12 cellular contexts compared by ENCODE assay signal in the genomic region with DNA sequence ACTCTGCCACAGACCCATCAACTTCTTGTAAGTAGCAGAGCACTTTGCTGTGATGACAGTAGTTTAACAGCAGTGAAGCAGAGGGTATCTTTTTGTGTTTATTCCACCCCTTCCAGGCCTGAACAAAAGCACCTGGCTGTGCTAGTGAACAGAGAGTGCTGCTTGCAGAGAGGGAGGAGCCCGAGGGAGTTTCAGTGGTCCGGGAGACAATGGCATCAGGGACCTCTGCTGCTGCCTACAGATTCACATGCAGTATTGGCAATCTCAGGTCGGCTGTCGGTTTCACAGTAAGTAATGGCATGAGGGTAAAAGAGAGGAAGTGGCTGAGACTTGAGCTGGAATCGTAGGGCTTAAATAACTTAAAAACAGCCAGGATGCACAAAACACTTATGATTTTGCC.
A peak's percentile ranks its signal among the peaks of the same experiment; 100 is the strongest.
DNase-seq lines count a peak whose midpoint lies in the region; ATAC-seq and TF ChIP-seq lines count a peak whose summit lies in the region.
"Had no signal": no experiment of that assay in that cellular context is flagged by ENCODE, and none has a peak within 500 bp of the region (broad histone marks: within the 10 kb centered on the region; RNA-seq: fewer than 3 reads in every experiment).

No MANE protein-coding gene starts in this region.

- CTCF ChIA-PET in activated naive CD4-positive, alpha-beta T cell treated with anti-CD3 and anti-CD28 coated beads for 36 hours (lab: Charles Lee), result no interaction called here

- peak; percentile 6 for DNase-seq in activated naive CD4-positive, alpha-beta T cell treated with anti-CD3 and anti-CD28 coated beads for 36 hours
- no peak for DNase-seq in activated naive CD4-positive, alpha-beta T cell (lab: John Stamatoyannopoulos, UW)
- DNase-seq in WERI-Rb-1 (peak; percentile 75), retina (peak; percentile 31), EL (no peak)
- DNase-seq in T-helper 2 cell treated with Interferon-gamma antibody and Interleukin-4, amounts not matched to agents 5 μg/mL and 100 μg/mL, for 36 hours (ENCODE audit: low spot score), result no peak
- DNase-seq: cortex of kidney, foreskin keratinocyte, psoas muscle had no signal

- no peaks in the 10 kb centered on the region for H3K36me3 Mint-ChIP-seq in activated naive CD4-positive, alpha-beta T cell treated with anti-CD3 and anti-CD28 coated beads for 36 hours (ENCODE audit: low read depth)
- H3K36me3 Mint-ChIP-seq in T-helper 2 cell treated with Interferon-gamma antibody and Interleukin-4, amounts not matched to agents 5 μg/mL and 100 μg/mL, for 36 hours (ENCODE audit: low read depth), result no peaks in the 10 kb centered on the region
- H3K36me3 Mint-ChIP-seq: memory B cell had no signal

- no peaks in the 10 kb centered on the region for H3K27me3 Mint-ChIP-seq in activated naive CD4-positive, alpha-beta T cell treated with anti-CD3 and anti-CD28 coated beads for 36 hours (ENCODE audit: low read depth)
- no peaks in the 10 kb centered on the region for H3K27me3 Mint-ChIP-seq in T-helper 2 cell treated with Interferon-gamma antibody and Interleukin-4, amounts not matched to agents 5 μg/mL and 100 μg/mL, for 36 hours (ENCODE audit: low read depth)
- H3K27me3 Mint-ChIP-seq: memory B cell had no signal

- H3K9me3 Mint-ChIP-seq in activated naive CD4-positive, alpha-beta T cell treated with anti-CD3 and anti-CD28 coated beads for 36 hours, result no peaks in the 10 kb centered on the region
- no peaks in the 10 kb centered on the region for H3K9me3 Mint-ChIP-seq in T-helper 2 cell treated with Interferon-gamma antibody and Interleukin-4, amounts not matched to agents 5 μg/mL and 100 μg/mL, for 36 hours

- H3K9ac ChIP-seq in HUES6 (ENCODE audit: low read length), result peak overlapping the region; percentile 24

- H3K27me3 ChIP-seq in HUES6 (ENCODE audit: control insufficient read depth, insufficient read depth, low read length), result no peaks in the 10 kb centered on the region
- no peaks in the 10 kb centered on the region for H3K27me3 ChIP-seq in WERI-Rb-1 (ENCODE audit: insufficient read depth, low read depth, severe bottlenecking)
- H3K27me3 ChIP-seq: foreskin keratinocyte had no signal

- H3K36me3 ChIP-seq in HUES6 (ENCODE audit: control insufficient read depth, insufficient read depth, low read length) (no peaks in the 10 kb centered on the region), WERI-Rb-1 (no peaks in the 10 kb centered on the region)

- TF ChIP-seq CTCF in WERI-Rb-1 (IDR thresholded peaks at IDR 0.05; ENCODE audit: low read depth, low read length), result no peak

- peaks cover 5% of the 10 kb centered on the region for H3K4me1 Mint-ChIP-seq in activated naive CD4-positive, alpha-beta T cell treated with anti-CD3 and anti-CD28 coated beads for 36 hours (ENCODE audit: low read depth)
- peaks cover 7% of the 10 kb centered on the region for H3K4me1 Mint-ChIP-seq in T-helper 2 cell treated with Interferon-gamma antibody and Interleukin-4, amounts not matched to agents 5 μg/mL and 100 μg/mL, for 36 hours (ENCODE audit: low read depth)

- intact Hi-C loops in activated naive CD4-positive, alpha-beta T cell treated with anti-CD3 and anti-CD28 coated beads for 36 hours (cut with micrococcal nuclease), result no loop called here

- H3K4me3 ChIP-seq in HUES6 (ENCODE audit: low read depth, low read length) (no peak overlapping the region), WERI-Rb-1 (ENCODE audit: low read depth, low read length) (peak overlapping the region; percentile 27)
- H3K4me3 ChIP-seq: psoas muscle had no signal

- no peak overlapping the region for H3K27ac ChIP-seq in HUES6 (ENCODE audit: low read depth, low read length)
- peak overlapping the region; percentile 83 for H3K27ac ChIP-seq in WERI-Rb-1
- H3K27ac ChIP-seq: foreskin keratinocyte, psoas muscle had no signal

- ATAC-seq in activated CD4-positive, CD25-positive, alpha-beta regulatory T cell treated with anti-CD3 and anti-CD28 coated beads, Interleukin-2, amount 50 U/mL, for 24 hours, result no peak
- ATAC-seq: foreskin keratinocyte, psoas muscle had no signal

- peaks cover 37% of the 10 kb centered on the region for H3K4me1 ChIP-seq in HUES6 (ENCODE audit: control insufficient read depth, insufficient read depth, low read length)
- H3K4me1 ChIP-seq: foreskin keratinocyte, psoas muscle had no signal

- H3K27ac Mint-ChIP-seq in activated naive CD4-positive, alpha-beta T cell treated with anti-CD3 and anti-CD28 coated beads for 36 hours, result no peak overlapping the region
- no peak overlapping the region for H3K27ac Mint-ChIP-seq in T-helper 2 cell treated with Interferon-gamma antibody and Interleukin-4, amounts not matched to agents 5 μg/mL and 100 μg/mL, for 36 hours
- H3K27ac Mint-ChIP-seq: memory B cell had no signal

- H3K9me3 ChIP-seq in HUES6 (ENCODE audit: control insufficient read depth, insufficient read depth, low read depth, low read length) (no peaks in the 10 kb centered on the region), WERI-Rb-1 (ENCODE audit: severe bottlenecking) (peaks cover 4% of the 10 kb centered on the region)

- no peak overlapping the region for H3K4me3 Mint-ChIP-seq in activated naive CD4-positive, alpha-beta T cell treated with anti-CD3 and anti-CD28 coated beads for 36 hours
- H3K4me3 Mint-ChIP-seq in T-helper 2 cell treated with Interferon-gamma antibody and Interleukin-4, amounts not matched to agents 5 μg/mL and 100 μg/mL, for 36 hours, result no peak overlapping the region
- H3K4me3 Mint-ChIP-seq: memory B cell had no signal

Comparison
In these comparisons a context has a peak if more than half of its experiments do, and no peak if none do; other contexts are left out.
1. DNase-seq: peak in activated naive CD4-positive, alpha-beta T cell treated with anti-CD3 and anti-CD28 coated beads for 36 hours (single experiment), WERI-Rb-1 (single experiment) and retina (single experiment); none in activated naive CD4-positive, alpha-beta T cell (0 of 4), T-helper 2 cell treated with Interferon-gamma antibody and Interleukin-4, amounts not matched to agents 5 μg/mL and 100 μg/mL, for 36 hours (single experiment) and EL (single experiment).